Comparison of ENCODE assay signal across 12 cellular contexts in genomic region chr9:84294551-84294950, GRCh38. TPM values are rescaled to one million over a fixed set of nuclear protein-coding genes. Genes with fewer than 3 reads are reported as not detected.
DNase-seq lines count a peak whose midpoint lies in the region; ATAC-seq, FAIRE-seq and TF ChIP-seq lines count a peak whose summit lies in the region.
"Had no signal": no experiment of that assay in that cellular context is flagged by ENCODE, and none has a peak within 500 bp of the region (broad histone marks: within the 10 kb centered on the region; RNA-seq: fewer than 3 reads in every experiment).

No MANE protein-coding gene starts in this region.

- no peaks in the 10 kb centered on the region for H3K27me3 Mint-ChIP-seq in T-helper 2 cell treated with Interferon-gamma antibody and Interleukin-4, amounts not matched to agents 5 μg/mL and 100 μg/mL, for 36 hours (ENCODE audit: low read depth)
- H3K27me3 Mint-ChIP-seq in Calu3 (ENCODE audit: unreplicated experiment), result no peaks in the 10 kb centered on the region

- DNase-seq in ELF-1 (ENCODE audit: low read depth, low spot score), result peak; percentile 29
- no peak for DNase-seq in GM18507 (ENCODE audit: extremely low spot score, insufficient read length, low read depth)
- DNase-seq in T-helper 2 cell treated with Interferon-gamma antibody and Interleukin-4, amounts not matched to agents 5 μg/mL and 100 μg/mL, for 36 hours (ENCODE audit: low spot score), result no peak
- DNase-seq in left colon, result no peak
- DNase-seq in Ammon's horn (ENCODE audit: low spot score), result no peak
- no peak for DNase-seq in Calu3
- no peak for DNase-seq in NK-92 treated with Interleukin-12 subunit alpha and Interleukin-12 subunit beta, amount 100 ng/mL, for 24 hours (lab: John Stamatoyannopoulos, UW)
- no peak for DNase-seq in NCI-H128 (lab: John Stamatoyannopoulos, UW; ENCODE audit: unreplicated experiment)
- DNase-seq: activated CD4-positive, CD25-positive, alpha-beta regulatory T cell; NCI-H2029 treated with DMSO at 0.1 percent for 48 hours; stomach had no signal

- H3K27ac Mint-ChIP-seq in T-helper 2 cell treated with Interferon-gamma antibody and Interleukin-4, amounts not matched to agents 5 μg/mL and 100 μg/mL, for 36 hours, result peak overlapping the region; percentile 99
- no peak overlapping the region for H3K27ac Mint-ChIP-seq in Calu3 (ENCODE audit: unreplicated experiment)

- no peak for TF ChIP-seq CTCF in Calu3 (IDR thresholded peaks at IDR 0.05; ENCODE audit: unreplicated experiment)

- intact Hi-C loops in left colon (cut with DNase I, micrococcal nuclease) (no loop called here), Calu3 (cut with micrococcal nuclease; ENCODE audit: unreplicated experiment) (no loop called here)

- BruUV-seq in Calu3 (replicated peaks; lab: Mats Ljungman, UMichigan), result no TSS peak

- peak; percentile 39 for FAIRE-seq in GM18507 (lab: Jason Lieb, UNC)
- FAIRE-seq: astrocyte had no signal

- peak overlapping the region; percentile 52 for H3K4me3 Mint-ChIP-seq in T-helper 2 cell treated with Interferon-gamma antibody and Interleukin-4, amounts not matched to agents 5 μg/mL and 100 μg/mL, for 36 hours
- H3K4me3 Mint-ChIP-seq in Calu3 (ENCODE audit: low read depth, unreplicated experiment), result no peak overlapping the region

- H3K4me1 Mint-ChIP-seq in T-helper 2 cell treated with Interferon-gamma antibody and Interleukin-4, amounts not matched to agents 5 μg/mL and 100 μg/mL, for 36 hours (ENCODE audit: low read depth), result peaks cover 56% of the 10 kb centered on the region
- H3K4me1 Mint-ChIP-seq in Calu3 (ENCODE audit: low read depth, unreplicated experiment), result no peaks in the 10 kb centered on the region

- no peaks in the 10 kb centered on the region for H3K36me3 Mint-ChIP-seq in T-helper 2 cell treated with Interferon-gamma antibody and Interleukin-4, amounts not matched to agents 5 μg/mL and 100 μg/mL, for 36 hours (ENCODE audit: low read depth)
- peaks cover 6% of the 10 kb centered on the region for H3K36me3 Mint-ChIP-seq in Calu3 (ENCODE audit: insufficient read depth, unreplicated experiment)

- ATAC-seq in left colon, result peak; percentile 63

- CTCF ChIA-PET in Calu3 (lab: Charles Lee), result no interaction called here

- H3K9me3 Mint-ChIP-seq in T-helper 2 cell treated with Interferon-gamma antibody and Interleukin-4, amounts not matched to agents 5 μg/mL and 100 μg/mL, for 36 hours, result no peaks in the 10 kb centered on the region
- H3K9me3 Mint-ChIP-seq in Calu3 (ENCODE audit: low read depth, unreplicated experiment), result no peaks in the 10 kb centered on the region

RNA-seq across cellular contexts. Expression of gene SLC28A3, which starts 46.0 kb away (rescaled TPM):
- 1 to 10 TPM in 1 of 2 donors, under 1 TPM in 1; 0.84 to 1.5 TPM for total RNA-seq in left colon
- total RNA-seq in Calu3 (2022), result 10.7 and 18.3 TPM in 2 replicates
